19 cellular contexts compared by ENCODE assay signal in the genomic region with DNA sequence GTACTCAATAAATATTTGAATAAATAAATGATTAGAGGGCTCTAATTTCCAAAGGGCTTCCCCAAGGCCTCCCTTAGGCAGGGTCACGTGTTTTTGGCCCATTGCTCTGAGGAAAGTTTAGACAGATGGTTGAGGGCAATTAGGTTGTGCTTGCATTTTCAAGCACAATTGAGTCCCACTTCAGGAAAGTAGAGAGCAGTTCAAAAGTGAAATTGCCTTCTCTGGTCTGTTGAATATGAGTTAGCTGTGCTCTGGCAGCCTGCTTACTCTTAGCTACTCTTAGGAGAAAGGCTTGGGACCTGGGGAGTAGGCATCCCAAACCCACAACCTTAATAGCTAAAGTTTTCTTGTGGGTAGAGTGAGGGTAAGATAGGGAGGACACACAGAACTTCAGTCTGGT. TPM values are rescaled to one million over a fixed set of nuclear protein-coding genes. Genes with fewer than 3 reads are reported as not detected.
DNase-seq lines count a peak whose midpoint lies in the region; ATAC-seq and TF ChIP-seq lines count a peak whose summit lies in the region.
"Had no signal": no experiment of that assay in that cellular context is flagged by ENCODE, and none has a peak within 500 bp of the region (broad histone marks: within the 10 kb centered on the region; RNA-seq: fewer than 3 reads in every experiment).

No MANE protein-coding gene starts in this region.

- H3K36me3 ChIP-seq in lung (ENCODE audit: control insufficient read depth in 2 of 2, insufficient read depth in 2 of 2, low read length in 2 of 2) (no peaks in the 10 kb centered on the region), SK-N-SH (replicated peaks in 1 of 2; ENCODE audit: control insufficient read depth in 1 of 2, insufficient read depth in 2 of 2, low read length in 1 of 2) (no peaks in the 10 kb centered on the region)
- H3K36me3 ChIP-seq: BE2C, Peyer's patch had no signal

- H3K9me3 ChIP-seq in lung (ENCODE audit: control insufficient read depth in 2 of 2, insufficient read depth in 1 of 2, low read length in 1 of 2), result no peaks in the 10 kb centered on the region
- no peaks in the 10 kb centered on the region for H3K9me3 ChIP-seq in SK-N-SH
- H3K9me3 ChIP-seq: BE2C, Peyer's patch had no signal

- peak; percentile 5 for DNase-seq in NCI-H1105 treated with DMSO at 0.1 percent for 48 hours (lab: John Stamatoyannopoulos, UW)
- no peak for DNase-seq in NCI-H1105 (lab: John Stamatoyannopoulos, UW)
- peak; percentile 4 to 11 for DNase-seq in NCI-H187 (lab: John Stamatoyannopoulos, UW)
- peak; percentile 9 for DNase-seq in NCI-H510A (lab: John Stamatoyannopoulos, UW)
- DNase-seq in lung (ENCODE audit: low spot score), result no peak
- no peak for DNase-seq in SK-N-SH
- DNase-seq in GM03348 (ENCODE audit: low spot score), result no peak
- DNase-seq in activated CD4-positive, alpha-beta T cell treated with anti-CD3 and anti-CD28 coated beads for 36 hours, result no peak
- DNase-seq: 8988T; BE2C; CD4-positive, alpha-beta T cell; GDM1; NCI-H1436 treated with DMSO at 0.1 percent for 48 hours; NCI-H82; Peyer's patch; T-cell had no signal

- ATAC-seq in lung (ENCODE audit: insufficient read depth, low FRiP score), result peak; percentile 24
- no peak for ATAC-seq in activated CD4-positive, alpha-beta T cell treated with anti-CD3 and anti-CD28 coated beads for 36 hours
- ATAC-seq: GM23338, Right ventricle myocardium inferior, T-cell had no signal

- H3K27me3 ChIP-seq in lung (ENCODE audit: control insufficient read depth, insufficient read depth) (no peaks in the 10 kb centered on the region), SK-N-SH (ENCODE audit: insufficient read depth) (no peaks in the 10 kb centered on the region)
- H3K27me3 ChIP-seq: BE2C, Peyer's patch had no signal

- H3K9me2 ChIP-seq in SK-N-SH, result no peaks in the 10 kb centered on the region

- intact Hi-C loops in activated CD4-positive, alpha-beta T cell treated with anti-CD3 and anti-CD28 coated beads for 36 hours (cut with DNase I, micrococcal nuclease), result no loop called here

- H2AFZ ChIP-seq in SK-N-SH (ENCODE audit: low read depth), result no peak overlapping the region
- H2AFZ ChIP-seq: GM23338 had no signal

- no peaks in the 10 kb centered on the region for H3F3A ChIP-seq in SK-N-SH (replicated peaks; ENCODE audit: insufficient read depth)

- no peak overlapping the region for H3K27ac ChIP-seq in lung (ENCODE audit: low read depth in 1 of 2, low read length in 1 of 2)
- no peak overlapping the region for H3K27ac ChIP-seq in SK-N-SH (ENCODE audit: low read depth in 2 of 2, low read length in 1 of 2)
- H3K27ac ChIP-seq: Peyer's patch, SK-N-MC had no signal

- H3K4me3 Mint-ChIP-seq in activated CD4-positive, alpha-beta T cell treated with anti-CD3 and anti-CD28 coated beads for 36 hours, result no peak overlapping the region
- H3K4me3 Mint-ChIP-seq: CD4-positive, alpha-beta T cell; GM23338; T-cell had no signal

- CTCF ChIA-PET in SK-N-SH (lab: Yijun Ruan, JAX), result no interaction called here
- CTCF ChIA-PET in activated CD4-positive, alpha-beta T cell treated with anti-CD3 and anti-CD28 coated beads for 36 hours (lab: Charles Lee), result interaction anchor here (0.7 kb wide), 1 partner anchor 21 kb away, joined by 3 read pairs; no protein-coding TSS in a partner anchor

- H3K4me3 ChIP-seq in lung (no peak overlapping the region), SK-N-SH (ENCODE audit: low read depth in 2 of 2, low read length in 1 of 2) (no peak overlapping the region)
- H3K4me3 ChIP-seq: GM23338, Peyer's patch, SK-N-MC had no signal

- 38 to 90% methylated on average over 1 of the region's 1 CpG for WGBS in lung, 2 donors
- 38% methylated on average over 1 of the region's 1 CpG for WGBS in SK-N-SH (ENCODE audit: low lambda C conversion rate)

- peaks cover 16% of the 10 kb centered on the region for H3K4me1 Mint-ChIP-seq in activated CD4-positive, alpha-beta T cell treated with anti-CD3 and anti-CD28 coated beads for 36 hours

- H3K9me3 Mint-ChIP-seq in activated CD4-positive, alpha-beta T cell treated with anti-CD3 and anti-CD28 coated beads for 36 hours (ENCODE audit: low read depth), result no peaks in the 10 kb centered on the region
- H3K9me3 Mint-ChIP-seq: CD4-positive, alpha-beta T cell; GM23338; T-cell had no signal

- H3K79me2 ChIP-seq in SK-N-SH (ENCODE audit: insufficient read depth), result no peaks in the 10 kb centered on the region

- H3K36me3 Mint-ChIP-seq in activated CD4-positive, alpha-beta T cell treated with anti-CD3 and anti-CD28 coated beads for 36 hours (ENCODE audit: low read depth), result no peaks in the 10 kb centered on the region
- H3K36me3 Mint-ChIP-seq: T-cell had no signal

- TF ChIP-seq RAD21 in SK-N-SH (IDR thresholded peaks at IDR 0.05; ENCODE audit: low read length), result no peak

- no peaks in the 10 kb centered on the region for H3K27me3 Mint-ChIP-seq in activated CD4-positive, alpha-beta T cell treated with anti-CD3 and anti-CD28 coated beads for 36 hours
- H3K27me3 Mint-ChIP-seq: CD4-positive, alpha-beta T cell; T-cell had no signal

- H3K27ac Mint-ChIP-seq in activated CD4-positive, alpha-beta T cell treated with anti-CD3 and anti-CD28 coated beads for 36 hours, result no peak overlapping the region
- H3K27ac Mint-ChIP-seq: CD4-positive, alpha-beta T cell; GM23338; T-cell had no signal

- H3K9ac ChIP-seq in SK-N-SH, result no peak overlapping the region

- no peaks in the 10 kb centered on the region for H3K4me1 ChIP-seq in lung (ENCODE audit: control insufficient read depth in 2 of 2, insufficient read depth in 2 of 2, low read length in 2 of 2)
- H3K4me1 ChIP-seq in SK-N-SH (ENCODE audit: control insufficient read depth in 1 of 2, insufficient read depth in 2 of 2, low read depth in 1 of 2, low read length in 1 of 2), result no peaks in the 10 kb centered on the region
- H3K4me1 ChIP-seq: BE2C, Peyer's patch had no signal

- no peak overlapping the region for H3K4me2 ChIP-seq in SK-N-SH

- no peak for TF ChIP-seq EP300 in SK-N-SH (IDR thresholded peaks at IDR 0.05; ENCODE audit: borderline replicate concordance in 1 of 2, low read depth in 1 of 2, low read length in 1 of 2)

- H4K20me1 ChIP-seq in SK-N-SH (ENCODE audit: insufficient read depth), result no peaks in the 10 kb centered on the region

- POLR2A ChIA-PET in SK-N-SH (lab: Yijun Ruan, JAX), result no interaction called here
- POLR2A ChIA-PET in activated CD4-positive, alpha-beta T cell treated with anti-CD3 and anti-CD28 coated beads for 36 hours (lab: Charles Lee), result no interaction called here

- TF ChIP-seq CTCF in lung (IDR thresholded peaks at IDR 0.05; ENCODE audit: control extremely low read depth, extremely low read depth), result no peak
- TF ChIP-seq CTCF in SK-N-SH (IDR thresholded peaks at IDR 0.05), result no peak

TF ChIP-seq in SK-N-SH, 30 proteins besides CTCF, POLR2A, EP300 and RAD21:
- TF ChIP-seq MXI1 (IDR thresholded peaks at IDR 0.05; ENCODE audit: low read depth, low read length) (no peak), ELF1 (IDR thresholded peaks at IDR 0.05) (no peak)

RNA-seq across cellular contexts. Expression of a gene that starts 9.0 kb away (rescaled TPM):
- total RNA-seq in lung, result under 1 TPM; 0.03 to 0.74 TPM
- polyA plus RNA-seq in lung (under 1 TPM in 1 of 2 donors, not detected in 1; 0.01 TPM), SK-N-SH (2012; rRNA removed) (0.16 and 0.21 TPM in 2 replicates)
- 0.09 and 0.12 TPM in 2 replicates for polyA plus RNA-seq in SK-N-SH (2012; cell fraction: cytosol; rRNA removed)
- 0.62 and 0.79 TPM in 2 replicates for polyA plus RNA-seq in SK-N-SH (2012; cell fraction: nucleus; rRNA removed)
- total RNA-seq in activated CD4-positive, alpha-beta T cell treated with anti-CD3 and anti-CD28 coated beads for 36 hours, result under 1 TPM; 0.66 to 0.79 TPM
- total RNA-seq: CD4-positive, alpha-beta T cell; Right ventricle myocardium inferior had no signal
- polyA plus RNA-seq: GM23338 had no signal

Comparison
In these comparisons a context has a peak if more than half of its experiments do, and no peak if none do; other contexts are left out.
1. DNase-seq: peak in NCI-H1105 treated with DMSO at 0.1 percent for 48 hours (single experiment), NCI-H187 (2 of 2) and NCI-H510A (single experiment); none in NCI-H1105 (single experiment), lung (single experiment), SK-N-SH (single experiment), GM03348 (single experiment) and activated CD4-positive, alpha-beta T cell treated with anti-CD3 and anti-CD28 coated beads for 36 hours (single experiment).